In the genomic region with DNA sequence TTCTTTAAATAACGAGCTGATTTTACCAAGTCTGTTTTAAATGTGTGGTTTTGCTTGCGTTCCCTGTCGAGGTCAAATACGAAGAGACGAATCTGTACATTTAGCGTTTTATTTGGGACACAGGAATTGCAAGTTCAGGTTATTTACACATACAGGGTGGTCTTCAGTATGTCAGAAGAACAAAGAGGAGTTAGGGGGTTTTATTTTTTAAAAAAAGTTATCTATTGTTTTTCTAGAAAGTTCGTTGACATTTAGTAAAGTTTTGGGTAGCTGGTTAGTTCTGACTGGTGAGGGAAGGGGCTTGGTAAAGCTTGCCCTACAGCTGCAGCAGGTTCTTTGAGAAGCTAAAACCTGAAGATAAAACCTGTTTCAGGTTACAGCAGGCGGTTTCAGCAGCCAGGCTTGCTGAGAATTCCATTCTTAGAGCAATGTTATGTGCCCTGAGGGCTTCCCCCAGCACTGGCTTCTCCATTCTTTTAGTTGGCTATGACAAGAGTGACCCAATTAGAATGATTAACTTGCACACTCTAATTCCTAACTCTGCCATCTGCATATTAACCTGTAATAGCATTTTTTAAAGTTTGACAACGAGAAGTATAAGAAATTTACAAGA, we compare ENCODE assay signal across 8 cellular contexts. TPM values are rescaled to one million over a fixed set of nuclear protein-coding genes. Genes with fewer than 3 reads are reported as not detected.
A peak's percentile ranks its signal among the peaks of the same experiment; 100 is the strongest.
DNase-seq lines count a peak whose midpoint lies in the region; ATAC-seq and TF ChIP-seq lines count a peak whose summit lies in the region.

No MANE protein-coding gene starts in this region.

- H3K9me2 ChIP-seq in PC-3 (replicated peaks; ENCODE audit: low read length), result no peaks in the 10 kb centered on the region

- H2AFZ ChIP-seq in PC-3 (ENCODE audit: low read length), result peak overlapping the region; percentile 90; the same call in 1 of the 2 replicates

- intact Hi-C loops in PC-3 (cut with micrococcal nuclease) (loop anchor here (5.0 to 10.0 kb wide), 2 partner anchors 73 to 181 kb away; partner anchors contain the start of gene TCF12), sigmoid colon (cut with DNase I) (no loop called here), aorta (cut with DNase I) (loop anchor here in 1 of 2 donors (5.0 to 10.0 kb wide), 2 partner anchors 61 to 153 kb away; no protein-coding TSS in a partner anchor)

- POLR2A ChIA-PET in PC-3 (lab: Charles Lee; ENCODE audit: unreplicated experiment), result no interaction called here

- H3K27me3 ChIP-seq in PC-3 (ENCODE audit: low read length), result no peaks in the 10 kb centered on the region
- no peaks in the 10 kb centered on the region for H3K27me3 ChIP-seq in sigmoid colon
- H3K27me3 ChIP-seq in aorta (ENCODE audit: control insufficient read depth in 1 of 2, insufficient read depth in 2 of 2, low read length in 1 of 2), result no peaks in the 10 kb centered on the region

- H3K4me2 ChIP-seq in PC-3 (ENCODE audit: low read length), result 0 out of 2 replicates have a peak overlapping the region, but pooled peaks have one; percentile 99

- no peaks in the 10 kb centered on the region for H4K20me1 ChIP-seq in PC-3 (ENCODE audit: low read length)

- H3K4me1 ChIP-seq in PC-3 (ENCODE audit: insufficient read depth, low read length) (peaks cover 25% of the 10 kb centered on the region), sigmoid colon (peaks cover 0 to 66% (median 54%) of the 10 kb centered on the region in 4 donors), aorta (ENCODE audit: control insufficient read depth in 1 of 2, insufficient read depth in 2 of 2, low read length in 2 of 2) (peaks cover 3 to 4% of the 10 kb centered on the region in 2 donors)

- CTCF ChIA-PET in PC-3 (lab: Charles Lee), result no interaction called here

- DNase-seq in PC-3 (no peak), epithelial cell of prostate (ENCODE audit: low read depth, low spot score) (no peak), sigmoid colon (no peak), NOMO-1 treated with dmso at 0.1 percent for 144 hours (lab: John Stamatoyannopoulos, UW; ENCODE audit: unreplicated experiment) (no peak), aorta (no peak)

- H3K27ac ChIP-seq in PC-3 (ENCODE audit: low read length), result no peak overlapping the region
- peak overlapping the region; percentile 78 for H3K27ac ChIP-seq in epithelial cell of prostate
- peak overlapping the region; percentile 95 to 99 (median 98) for H3K27ac ChIP-seq in sigmoid colon
- no peak overlapping the region for H3K27ac ChIP-seq in aorta (ENCODE audit: low read depth in 1 of 2, low read length in 2 of 2)

- TSS peak; percentile 44 for BruUV-seq in PC-3 (replicated peaks; lab: Mats Ljungman, UMichigan)

- no peak for ATAC-seq in PC-3
- ATAC-seq in GM21786 (IDR thresholded peaks at IDR 0.05; ENCODE audit: unreplicated experiment), result no peak
- ATAC-seq in HG02642 (IDR thresholded peaks at IDR 0.05; ENCODE audit: poor library complexity, unreplicated experiment), result no peak
- no peak for ATAC-seq in aorta (ENCODE audit: low FRiP score)

- no peak overlapping the region for H3K9ac ChIP-seq in PC-3 (ENCODE audit: low read length)

- TF ChIP-seq POLR2A in sigmoid colon (IDR thresholded peaks at IDR 0.05), result no peak

- 0 out of 2 replicates have a peak, but pooled peaks cover 3% of the 10 kb centered on the region for H3K9me3 ChIP-seq in PC-3 (ENCODE audit: low read length)
- no peaks in the 10 kb centered on the region for H3K9me3 ChIP-seq in sigmoid colon
- no peaks in the 10 kb centered on the region for H3K9me3 ChIP-seq in aorta (ENCODE audit: control insufficient read depth, low read length)

- peak overlapping the region; percentile 65; the same call in 1 of the 2 replicates for H3K4me3 ChIP-seq in GM08714 (ENCODE audit: low read length)
- H3K4me3 ChIP-seq in PC-3 (ENCODE audit: low read length), result no peak overlapping the region
- peak overlapping the region in 3 of 4 donors; percentile 65 to 90 (median 71) for H3K4me3 ChIP-seq in sigmoid colon
- H3K4me3 ChIP-seq in aorta (ENCODE audit: low read length in 2 of 2), result no peak overlapping the region

- H3K36me3 ChIP-seq in PC-3 (ENCODE audit: low read depth, low read length) (no peaks in the 10 kb centered on the region), sigmoid colon (no peaks in the 10 kb centered on the region), aorta (ENCODE audit: control insufficient read depth in 1 of 2, insufficient read depth in 2 of 2, low read length in 1 of 2) (no peaks in the 10 kb centered on the region)

- 91 to 93% methylated on average over 9 of the region's 9 CpGs for WGBS in sigmoid colon, 2 donors
- WGBS in aorta, 2 donors, result 87 to 89% methylated on average over 9 of the region's 9 CpGs

- peaks cover 38% of the 10 kb centered on the region for H3K79me2 ChIP-seq in PC-3 (ENCODE audit: low read length)

- no peak for TF ChIP-seq EP300 in sigmoid colon (IDR thresholded peaks at IDR 0.05)

- no peaks in the 10 kb centered on the region for H3F3A ChIP-seq in PC-3 (ENCODE audit: low read length, unreplicated experiment)

- TF ChIP-seq CTCF in PC-3 (conservative IDR thresholded peaks at IDR 0.05; ENCODE audit: low read depth, low read length), result no peak
- no peak for TF ChIP-seq CTCF in sigmoid colon (IDR thresholded peaks at IDR 0.05)

RNA-seq across cellular contexts. Expression of gene ZNF280D, which starts 0.8 kb away (rescaled TPM):
- total RNA-seq in PC-3 (2014; rRNA removed) (7.4 and 8.7 TPM in 2 replicates), sigmoid colon (10 to 100 TPM; 53.6 to 75.3 (median 67.2) TPM), aorta (10 to 100 TPM; 64.4 to 90.8 TPM)
- polyA plus RNA-seq in sigmoid colon (10 to 100 TPM in 2 of 3 donors, 1 to 10 TPM in 1; 5.8 to 12.0 (median 10.1) TPM), aorta (10 to 100 TPM; 15.0 to 25.7 TPM)

Comparison
In these comparisons a context has a peak if more than half of its experiments do, and no peak if none do; other contexts are left out.
1. H3K4me3 ChIP-seq: peak in GM08714 (single experiment) and sigmoid colon (3 of 4); none in PC-3 (single experiment) and aorta (0 of 2).
2. H3K27ac ChIP-seq: peak in epithelial cell of prostate (single experiment) and sigmoid colon (4 of 4); none in PC-3 (single experiment) and aorta (0 of 2).